Comparison of ENCODE assay signal across 13 cellular contexts in the genomic region with DNA sequence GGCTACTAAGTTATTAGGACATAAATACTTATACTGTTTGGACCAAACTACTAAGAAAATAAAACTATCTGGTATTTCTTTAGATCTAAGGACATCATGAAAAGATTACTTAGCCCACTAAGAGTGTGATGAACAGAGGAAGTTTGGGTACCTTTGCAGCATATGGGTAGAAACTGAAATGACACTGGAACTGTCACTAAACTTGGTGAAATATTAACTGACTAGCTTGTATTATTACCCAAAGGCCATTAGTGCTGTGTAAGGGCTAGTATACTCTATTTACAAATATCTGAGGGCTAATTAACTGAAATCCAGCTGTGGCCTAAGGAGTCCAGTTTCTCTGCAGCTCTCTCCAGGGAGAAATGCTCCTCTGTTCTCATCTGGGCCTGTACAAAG. TPM values are rescaled to one million over a fixed set of nuclear protein-coding genes. Genes with fewer than 3 reads are reported as not detected.
DNase-seq lines count a peak whose midpoint lies in the region; ATAC-seq, FAIRE-seq and TF ChIP-seq lines count a peak whose summit lies in the region.
"Had no signal": no experiment of that assay in that cellular context is flagged by ENCODE, and none has a peak within 500 bp of the region (broad histone marks: within the 10 kb centered on the region; RNA-seq: fewer than 3 reads in every experiment).

No MANE protein-coding gene starts in this region.

- H3K4me1 ChIP-seq in pancreas = peaks cover 3 to 21% (median 13%) of the 10 kb centered on the region in 3 donors
- H3K4me1 ChIP-seq: upper lobe of right lung had no signal

- intact Hi-C loops in pancreas (cut with DNase I) = no loop called here

- DNase-seq in pancreas (no peak), NOMO-1 treated with DMSO at 0.1 percent for 48 hours (lab: John Stamatoyannopoulos, UW; ENCODE audit: unreplicated experiment) (no peak)
- no peak for DNase-seq in activated CD8-positive, alpha-beta memory T cell treated with anti-CD3 and anti-CD28 coated beads, Interleukin-2, amount 50 U/mL, for 48 hours
- no peak for DNase-seq in activated CD4-positive, alpha-beta T cell treated with anti-CD3 and anti-CD28 coated beads, Interleukin-2, amount 50 U/mL, for 4 hours
- no peak for DNase-seq in activated naive CD4-positive, alpha-beta T cell treated with Interleukin-2 at 50 U/mL for 16 hours
- DNase-seq: activated CD8-positive, alpha-beta memory T cell treated with anti-CD3 and anti-CD28 coated beads, Interleukin-2, amount 10 ng/mL, durations not matched to agents 7 days and 5 days; amniotic stem cell; NCI-H1105; right cardiac atrium; upper lobe of right lung had no signal

- no peak overlapping the region for H3K27ac ChIP-seq in pancreas
- H3K27ac ChIP-seq: upper lobe of right lung had no signal

- TF ChIP-seq CTCF in pancreas (IDR thresholded peaks at IDR 0.05) = no peak

- no peaks in the 10 kb centered on the region for H3K36me3 ChIP-seq in pancreas
- H3K36me3 ChIP-seq: upper lobe of right lung had no signal

- ATAC-seq in GM19395 (IDR thresholded peaks at IDR 0.05; ENCODE audit: unreplicated experiment) (peak; percentile 99), HG02678 (IDR thresholded peaks at IDR 0.05; ENCODE audit: unreplicated experiment) (peak; percentile 99), HG03439 (IDR thresholded peaks at IDR 0.05; ENCODE audit: unreplicated experiment) (peak; percentile 84), pancreas (peak in 3 of 4 donors; percentile 30 to 40 (median 32))
- ATAC-seq: activated CD8-positive, alpha-beta memory T cell treated with anti-CD3 and anti-CD28 coated beads, Interleukin-2, amount 10 ng/mL, durations not matched to agents 7 days and 5 days; right cardiac atrium; upper lobe of right lung had no signal

- FAIRE-seq in pancreas (lab: Jason Lieb, UNC) = no peak

- H3K9me3 ChIP-seq in pancreas = no peaks in the 10 kb centered on the region
- H3K9me3 ChIP-seq: upper lobe of right lung had no signal

- H3K4me3 ChIP-seq in pancreas = no peak overlapping the region
- H3K4me3 ChIP-seq: upper lobe of right lung had no signal

- no peaks in the 10 kb centered on the region for H3K27me3 ChIP-seq in pancreas
- H3K27me3 ChIP-seq: upper lobe of right lung had no signal

RNA-seq across cellular contexts. Expression of gene PAWR, which starts 45.5 kb away (rescaled TPM):
- total RNA-seq in pancreas = 10 to 100 TPM; 30.5 to 64.4 (median 42.3) TPM
- polyA plus RNA-seq in pancreas = 10 to 100 TPM; 18.8 to 22.2 TPM

Comparison
In these comparisons a context has a peak if more than half of its experiments do, and no peak if none do; other contexts are left out.
1. ATAC-seq: peak in every context shown above with its lines; median percentile 99 in GM19395; 99 in HG02678; 84 in HG03439; 32 in pancreas.